In the genomic region with DNA sequence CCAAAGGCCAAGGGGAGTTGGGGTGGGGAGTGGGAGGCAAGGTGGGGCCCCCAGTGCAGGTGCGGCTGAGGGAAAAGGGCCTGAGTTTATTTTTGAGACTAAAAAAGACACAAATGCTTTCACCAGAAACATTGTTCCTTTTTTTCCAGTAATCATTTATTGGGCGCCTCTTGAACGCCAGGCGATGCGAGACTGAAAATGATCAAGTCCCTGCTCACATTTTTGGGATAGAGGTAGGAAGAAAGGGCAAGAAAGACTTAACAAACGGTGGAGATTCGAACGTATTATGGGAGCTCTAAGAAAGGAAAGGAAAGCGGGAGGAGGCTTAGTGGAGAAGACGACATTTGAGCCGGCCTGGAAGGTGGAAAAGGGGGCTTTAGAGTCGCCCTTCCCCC, we compare ENCODE assay signal across 10 cellular contexts. TPM values are rescaled to one million over a fixed set of nuclear protein-coding genes. Genes with fewer than 3 reads are reported as not detected.
A peak's percentile ranks its signal among the peaks of the same experiment; 100 is the strongest.
DNase-seq lines count a peak whose midpoint lies in the region; ATAC-seq and TF ChIP-seq lines count a peak whose summit lies in the region.
"Had no signal": no experiment of that assay in that cellular context is flagged by ENCODE, and none has a peak within 500 bp of the region (broad histone marks: within the 10 kb centered on the region; RNA-seq: fewer than 3 reads in every experiment).

No MANE protein-coding gene starts in this region.

- H3K4me1 ChIP-seq in adrenal gland (replicated peaks in 1 of 2) (peaks cover 7 to 20% of the 10 kb centered on the region in 2 donors), liver (ENCODE audit: control insufficient read depth in 4 of 4, insufficient read depth in 4 of 4, low read length in 3 of 4) (peaks cover 4 to 41% (median 27%) of the 10 kb centered on the region in 4 donors), tibial artery (peaks cover 0 to 46% (median 31%) of the 10 kb centered on the region in 4 donors)

- WGBS in adrenal gland, 4 donors, result 22 to 37% (median 35%) methylated on average over 12 of the region's 12 CpGs
- 45% methylated on average over 12 of the region's 12 CpGs for WGBS in liver

- H3K27ac ChIP-seq in adrenal gland (peak overlapping the region in 4 of 5 donors; percentile 69 to 87 (median 78)), liver (ENCODE audit: low read depth in 1 of 2, low read length in 2 of 2) (peak overlapping the region; percentile 55 to 80), tibial artery (peak overlapping the region; percentile 83 to 89)

- H3K27me3 Mint-ChIP-seq in activated T-cell treated with anti-CD3 and anti-CD28 coated beads, Interleukin-2, amount 50 U/mL, for 24 hours, result peaks cover 14% of the 10 kb centered on the region

- ATAC-seq in HG02571 (IDR thresholded peaks at IDR 0.05; ENCODE audit: unreplicated experiment), result no peak

- peak overlapping the region; percentile 45 to 91 for H3K9ac ChIP-seq in liver (ENCODE audit: low read depth in 1 of 2, low read length in 2 of 2)

- intact Hi-C loops in adrenal gland (cut with DNase I), result no loop called here
- intact Hi-C loops in tibial artery (cut with DNase I; ENCODE audit: low total_unique reads), result no loop called here
- intact Hi-C loops in posterior vena cava (cut with DNase I), result no loop called here

- H3K36me3 ChIP-seq in adrenal gland (replicated peaks in 1 of 2) (peaks cover 0 to 22% of the 10 kb centered on the region in 2 donors), liver (ENCODE audit: control insufficient read depth in 4 of 4, insufficient read depth in 3 of 4, low read depth in 1 of 4, low read length in 3 of 4) (peaks cover 0 to 15% (median 5%) of the 10 kb centered on the region in 4 donors), tibial artery (peaks cover 18 to 25% (median 22%) of the 10 kb centered on the region in 3 donors)

- DNase-seq in activated T-cell treated with anti-CD3 and anti-CD28 coated beads, Interleukin-2, amount 50 U/mL, for 24 hours, result no peak
- DNase-seq in activated T-cell treated with anti-CD3 and anti-CD28 coated beads, Interleukin-2, amount 50 U/mL, for 48 hours, result no peak
- DNase-seq in adrenal gland (no peak), tibial artery (no peak), OCI-M1 (lab: John Stamatoyannopoulos, UW) (no peak), posterior vena cava (ENCODE audit: low spot score) (no peak)

- no peaks in the 10 kb centered on the region for H3K9me3 Mint-ChIP-seq in activated T-cell treated with anti-CD3 and anti-CD28 coated beads, Interleukin-2, amount 50 U/mL, for 24 hours

- H3K4me3 Mint-ChIP-seq in activated T-cell treated with anti-CD3 and anti-CD28 coated beads, Interleukin-2, amount 50 U/mL, for 24 hours, result peak overlapping the region; percentile 100

- peaks cover 42% of the 10 kb centered on the region for H3K4me1 Mint-ChIP-seq in activated T-cell treated with anti-CD3 and anti-CD28 coated beads, Interleukin-2, amount 50 U/mL, for 24 hours (ENCODE audit: low read depth)

- H3K27me3 ChIP-seq in adrenal gland (peaks cover 7% of the 10 kb centered on the region), liver (ENCODE audit: control insufficient read depth in 4 of 4, insufficient read depth in 4 of 4, low read length in 3 of 4) (peaks cover 0 to 4% (median 0%) of the 10 kb centered on the region in 4 donors), tibial artery (peaks cover 0 to 11% of the 10 kb centered on the region in 2 donors)

- H3K9me3 ChIP-seq in adrenal gland (replicated peaks in 1 of 3) (no peaks in the 10 kb centered on the region), liver (ENCODE audit: control insufficient read depth in 4 of 4, low read length in 3 of 4) (no peaks in the 10 kb centered on the region), tibial artery (no peaks in the 10 kb centered on the region)

- H3K27ac Mint-ChIP-seq in activated T-cell treated with anti-CD3 and anti-CD28 coated beads, Interleukin-2, amount 50 U/mL, for 24 hours, result peak overlapping the region; percentile 99

- peaks cover 41% of the 10 kb centered on the region for H3K36me3 Mint-ChIP-seq in activated T-cell treated with anti-CD3 and anti-CD28 coated beads, Interleukin-2, amount 50 U/mL, for 24 hours (ENCODE audit: low read depth)

- H3K4me3 ChIP-seq in adrenal gland, result peak overlapping the region in 2 of 4 donors; percentile 27 to 87
- H3K4me3 ChIP-seq in liver (ENCODE audit: low read depth in 1 of 3, low read length in 3 of 3), result peak overlapping the region; percentile 46 to 62 (median 56)
- H3K4me3 ChIP-seq in tibial artery, result peak overlapping the region; percentile 78 to 86

- no peak for TF ChIP-seq RAD21 in liver (IDR thresholded peaks at IDR 0.05)

- TF ChIP-seq POLR2A in adrenal gland (IDR thresholded peaks at IDR 0.05), result no peak

- TF ChIP-seq CTCF in adrenal gland (IDR thresholded peaks at IDR 0.05) (no peak), liver (IDR thresholded peaks at IDR 0.05; ENCODE audit: low read depth, low read length, missing input control) (no peak), tibial artery (IDR thresholded peaks at IDR 0.05) (no peak)

TF ChIP-seq in liver, 16 proteins besides CTCF, POLR2A, EP300 and RAD21:
- no peak for TF ChIP-seq RXRA (IDR thresholded peaks at IDR 0.05)
- TF ChIP-seq, protein P1, sequence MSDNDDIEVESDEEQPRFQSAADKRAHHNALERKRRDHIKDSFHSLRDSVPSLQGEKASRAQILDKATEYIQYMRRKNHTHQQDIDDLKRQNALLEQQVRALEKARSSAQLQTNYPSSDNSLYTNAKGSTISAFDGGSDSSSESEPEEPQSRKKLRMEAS (IDR thresholded peaks at IDR 0.05), result no peak
- TF ChIP-seq SP1 (IDR thresholded peaks at IDR 0.05), result no peak
- no peak for TF ChIP-seq HNF4G (IDR thresholded peaks at IDR 0.05)
- TF ChIP-seq TAF1 (conservative IDR thresholded peaks at IDR 0.05), result no peak
- no peak for TF ChIP-seq NR2F2 (IDR thresholded peaks at IDR 0.05)
- TF ChIP-seq, protein P2, sequence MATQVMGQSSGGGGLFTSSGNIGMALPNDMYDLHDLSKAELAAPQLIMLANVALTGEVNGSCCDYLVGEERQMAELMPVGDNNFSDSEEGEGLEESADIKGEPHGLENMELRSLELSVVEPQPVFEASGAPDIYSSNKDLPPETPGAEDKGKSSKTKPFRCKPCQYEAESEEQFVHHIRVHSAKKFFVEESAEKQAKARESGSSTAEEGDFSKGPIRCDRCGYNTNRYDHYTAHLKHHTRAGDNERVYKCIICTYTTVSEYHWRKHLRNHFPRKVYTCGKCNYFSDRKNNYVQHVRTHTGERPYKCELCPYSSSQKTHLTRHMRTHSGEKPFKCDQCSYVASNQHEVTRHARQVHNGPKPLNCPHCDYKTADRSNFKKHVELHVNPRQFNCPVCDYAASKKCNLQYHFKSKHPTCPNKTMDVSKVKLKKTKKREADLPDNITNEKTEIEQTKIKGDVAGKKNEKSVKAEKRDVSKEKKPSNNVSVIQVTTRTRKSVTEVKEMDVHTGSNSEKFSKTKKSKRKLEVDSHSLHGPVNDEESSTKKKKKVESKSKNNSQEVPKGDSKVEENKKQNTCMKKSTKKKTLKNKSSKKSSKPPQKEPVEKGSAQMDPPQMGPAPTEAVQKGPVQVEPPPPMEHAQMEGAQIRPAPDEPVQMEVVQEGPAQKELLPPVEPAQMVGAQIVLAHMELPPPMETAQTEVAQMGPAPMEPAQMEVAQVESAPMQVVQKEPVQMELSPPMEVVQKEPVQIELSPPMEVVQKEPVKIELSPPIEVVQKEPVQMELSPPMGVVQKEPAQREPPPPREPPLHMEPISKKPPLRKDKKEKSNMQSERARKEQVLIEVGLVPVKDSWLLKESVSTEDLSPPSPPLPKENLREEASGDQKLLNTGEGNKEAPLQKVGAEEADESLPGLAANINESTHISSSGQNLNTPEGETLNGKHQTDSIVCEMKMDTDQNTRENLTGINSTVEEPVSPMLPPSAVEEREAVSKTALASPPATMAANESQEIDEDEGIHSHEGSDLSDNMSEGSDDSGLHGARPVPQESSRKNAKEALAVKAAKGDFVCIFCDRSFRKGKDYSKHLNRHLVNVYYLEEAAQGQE (IDR thresholded peaks at IDR 0.05), result no peak
- TF ChIP-seq ATF3 (IDR thresholded peaks at IDR 0.05), result no peak
- no peak for TF ChIP-seq HNF4A (conservative IDR thresholded peaks at IDR 0.05)
- no peak for TF ChIP-seq FOXA1 (IDR thresholded peaks at IDR 0.05)
- no peak for TF ChIP-seq JUND (IDR thresholded peaks at IDR 0.05)

RNA-seq across cellular contexts. Expression of gene SF3B2, which starts 0.8 kb away (rescaled TPM):
- total RNA-seq in adrenal gland (100 to 1,000 TPM; 125 to 177 (median 145) TPM), liver (10 to 100 TPM; 55.7 to 67.6 TPM), posterior vena cava (100 to 1,000 TPM; 117 to 140 TPM)
- polyA plus RNA-seq in adrenal gland (100 to 1,000 TPM; 101 to 196 (median 127) TPM), liver (10 to 100 TPM; 50.5 to 58.7 TPM)

RNA-seq across cellular contexts. Expression of gene GAL3ST3, which starts 2.4 kb away (rescaled TPM):
- total RNA-seq in adrenal gland (under 1 TPM in 3 of 8 donors, not detected in 5; 0.17 to 0.41 (median 0.27) TPM), liver (not detected), posterior vena cava (1 to 10 TPM in 1 of 2 donors, under 1 TPM in 1; 0.74 to 1.2 TPM)
- polyA plus RNA-seq in adrenal gland (not detected), liver (not detected)
- total RNA-seq: myocyte, NCI-H460 had no signal

RNA-seq across cellular contexts. Expression of gene PACS1, which starts 18.7 kb away (rescaled TPM):
- total RNA-seq in adrenal gland (10 to 100 TPM; 30.5 to 60.5 (median 51.9) TPM), liver (1 to 10 TPM; 7.1 to 9.1 TPM), posterior vena cava (10 to 100 TPM; 65.1 to 84.1 TPM)
- polyA plus RNA-seq in adrenal gland (10 to 100 TPM; 23.9 to 37.4 (median 29.9) TPM), liver (1 to 10 TPM; 2.7 to 7.6 TPM)

RNA-seq across cellular contexts. Expression of gene CATSPER1, which starts 25.1 kb away (rescaled TPM):
- total RNA-seq in adrenal gland (under 1 TPM in 3 of 8 donors, not detected in 5; 0.20 to 0.47 (median 0.41) TPM), liver (under 1 TPM in 1 of 2 donors, not detected in 1; 0.17 TPM), posterior vena cava (1 to 10 TPM in 1 of 2 donors, under 1 TPM in 1; 0.24 to 1.1 TPM)
- polyA plus RNA-seq in adrenal gland (1 to 10 TPM in 1 of 3 donors, under 1 TPM in 2; 0.37 to 2.3 (median 0.61) TPM), liver (not detected)
- total RNA-seq: myocyte, NCI-H460 had no signal

RNA-seq across cellular contexts. Expression of gene CST6, which starts 39.6 kb away (rescaled TPM):
- under 1 TPM in 1 of 8 donors, not detected in 7; 0.55 TPM for total RNA-seq in adrenal gland
- polyA plus RNA-seq in adrenal gland, result under 1 TPM in 1 of 3 donors, not detected in 2; 0.24 TPM
- total RNA-seq in liver, result not detected
- polyA plus RNA-seq in liver, result not detected
- under 1 TPM in 1 of 2 donors, not detected in 1; 0.56 TPM for total RNA-seq in posterior vena cava
- total RNA-seq: myocyte, NCI-H460 had no signal
